10 cellular contexts compared by ENCODE assay signal in the genomic region with DNA sequence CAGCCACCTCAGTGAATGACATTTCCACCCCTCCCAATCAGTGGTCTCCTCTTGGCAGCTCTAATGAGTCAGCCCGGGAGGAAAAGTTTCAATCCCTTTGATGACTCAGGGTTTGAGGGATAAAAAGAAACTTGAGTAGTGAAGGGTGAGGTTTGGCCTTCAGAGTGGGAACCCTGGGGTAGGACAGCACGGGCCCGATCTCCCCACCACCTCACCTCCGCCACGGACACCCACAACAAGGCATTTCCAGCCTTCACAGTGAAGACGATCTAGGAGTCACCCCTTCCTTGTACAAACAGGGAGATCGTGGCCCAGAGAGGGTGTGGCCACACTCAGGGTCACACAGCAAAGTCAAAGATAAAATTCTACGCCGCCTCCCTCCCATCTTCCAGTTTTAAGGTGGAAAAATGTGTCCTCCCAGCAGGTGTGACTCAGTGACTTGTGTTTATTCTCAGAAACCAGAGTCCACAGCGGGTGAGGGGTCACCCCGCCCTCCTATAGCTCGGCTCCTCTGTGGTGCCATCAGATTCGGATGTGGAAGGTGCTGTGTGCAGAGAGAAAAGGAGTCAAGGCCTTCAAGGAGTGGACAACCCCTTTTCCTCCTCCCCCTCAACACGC. TPM values are rescaled to one million over a fixed set of nuclear protein-coding genes. Genes with fewer than 3 reads are reported as not detected.
DNase-seq lines count a peak whose midpoint lies in the region; ATAC-seq and TF ChIP-seq lines count a peak whose summit lies in the region.
"Had no signal": no experiment of that assay in that cellular context is flagged by ENCODE, and none has a peak within 500 bp of the region (broad histone marks: within the 10 kb centered on the region; RNA-seq: fewer than 3 reads in every experiment).

No MANE protein-coding gene starts in this region.

- DNase-seq in AG08395 (ENCODE audit: low spot score) (peak; percentile 63), LHCN-M2 (ENCODE audit: low read depth) (peak; percentile 93), mucosa of descending colon (no peak), SHP77 treated with DMSO at 0.1 percent for 48 hours (lab: John Stamatoyannopoulos, UW) (no peak), COLO668 (lab: John Stamatoyannopoulos, UW; ENCODE audit: unreplicated experiment) (no peak)
- DNase-seq: natural killer cell had no signal

- H3K9me3 ChIP-seq in mucosa of descending colon, result no peaks in the 10 kb centered on the region

- intact Hi-C loops in mucosa of descending colon (cut with DNase I, micrococcal nuclease), result no loop called here

- H3K36me3 ChIP-seq in mucosa of descending colon (ENCODE audit: low read depth), result no peaks in the 10 kb centered on the region

- peak overlapping the region; percentile 37 for H3K27ac Mint-ChIP-seq in activated naive CD8-positive, alpha-beta T cell

- H3K4me1 ChIP-seq in mucosa of descending colon (ENCODE audit: low read depth), result peaks cover 5% of the 10 kb centered on the region

- H3K4me3 ChIP-seq in mucosa of descending colon, result no peak overlapping the region

- no peaks in the 10 kb centered on the region for H3K27me3 Mint-ChIP-seq in activated naive CD8-positive, alpha-beta T cell
- H3K27me3 Mint-ChIP-seq: central memory CD8-positive, alpha-beta T cell had no signal

- H3K9me3 Mint-ChIP-seq in activated naive CD8-positive, alpha-beta T cell (ENCODE audit: low read depth), result no peaks in the 10 kb centered on the region
- H3K9me3 Mint-ChIP-seq: central memory CD8-positive, alpha-beta T cell; natural killer cell had no signal

- TF ChIP-seq CTCF in mucosa of descending colon (IDR thresholded peaks at IDR 0.05), result no peak

- H3K4me1 Mint-ChIP-seq in activated naive CD8-positive, alpha-beta T cell (ENCODE audit: low read depth), result peaks cover 12% of the 10 kb centered on the region
- H3K4me1 Mint-ChIP-seq: central memory CD8-positive, alpha-beta T cell had no signal

- H3K36me3 Mint-ChIP-seq in activated naive CD8-positive, alpha-beta T cell, result no peaks in the 10 kb centered on the region
- H3K36me3 Mint-ChIP-seq: natural killer cell had no signal

- ATAC-seq in mucosa of descending colon, result peak; percentile 70
- no peak for ATAC-seq in HG02798 (IDR thresholded peaks at IDR 0.05; ENCODE audit: poor library complexity, unreplicated experiment)
- ATAC-seq in GM19455 (IDR thresholded peaks at IDR 0.05; ENCODE audit: unreplicated experiment), result no peak

- H3K4me3 Mint-ChIP-seq in activated naive CD8-positive, alpha-beta T cell, result no peak overlapping the region
- H3K4me3 Mint-ChIP-seq: central memory CD8-positive, alpha-beta T cell; natural killer cell had no signal

RNA-seq across cellular contexts. Expression of gene CIB3, which starts 12.3 kb away (rescaled TPM):
- total RNA-seq in LHCN-M2 (2014; rRNA removed), result not detected in 2 replicates
- not detected for polyA plus RNA-seq in LHCN-M2 (2012)
- total RNA-seq in mucosa of descending colon, result not detected
- total RNA-seq: natural killer cell had no signal

RNA-seq across cellular contexts. Expression of gene HSH2D, which starts 17.6 kb away (rescaled TPM):
- total RNA-seq in LHCN-M2 (2014; rRNA removed) (not detected in 2 replicates), mucosa of descending colon (10 to 100 TPM in 2 of 3 donors, 1 to 10 TPM in 1; 8.6 to 23.0 (median 21.5) TPM)
- not detected for polyA plus RNA-seq in LHCN-M2 (2012)

RNA-seq across cellular contexts. Expression of gene FAM32A, which starts 24.2 kb away (rescaled TPM):
- total RNA-seq in LHCN-M2 (2014; rRNA removed) (151 and 152 TPM in 2 replicates), mucosa of descending colon (10 to 100 TPM; 77.1 to 88.3 (median 77.8) TPM)
- 89.7 TPM for polyA plus RNA-seq in LHCN-M2 (2012)

RNA-seq across cellular contexts. Expression of gene AP1M1, which starts 36.7 kb away (rescaled TPM):
- total RNA-seq in LHCN-M2 (2014; rRNA removed) (176 and 182 TPM in 2 replicates), mucosa of descending colon (10 to 100 TPM; 26.3 to 59.3 (median 33.2) TPM)
- 120 TPM for polyA plus RNA-seq in LHCN-M2 (2012)

RNA-seq across cellular contexts. Expression of gene RAB8A, which starts 49.4 kb away (rescaled TPM):
- total RNA-seq in LHCN-M2 (2014; rRNA removed) (76.9 and 78.5 TPM in 2 replicates), mucosa of descending colon (100 to 1,000 TPM in 2 of 3 donors, 10 to 100 TPM in 1; 85.5 to 129 (median 119) TPM)
- polyA plus RNA-seq in LHCN-M2 (2012), result 119 TPM

Comparison
In these comparisons a context has a peak if more than half of its experiments do, and no peak if none do; other contexts are left out.
1. DNase-seq: peak in AG08395 (single experiment) and LHCN-M2 (single experiment); none in mucosa of descending colon (0 of 3), SHP77 treated with DMSO at 0.1 percent for 48 hours (single experiment) and COLO668 (single experiment).